27 cellular contexts compared by ENCODE assay signal in genomic region chr7:69198250-69198649, GRCh38.
"Had no signal": no experiment of that assay in that cellular context is flagged by ENCODE, and none has a peak within 500 bp of the region (broad histone marks: within the 10 kb centered on the region; RNA-seq: fewer than 3 reads in every experiment).

No MANE protein-coding gene starts in this region.

- H3K27ac ChIP-seq: ascending aorta, VCaP had no signal

- H3K36me3 ChIP-seq: ascending aorta had no signal

- H3K9me3 ChIP-seq: ascending aorta had no signal

- DNase-seq: activated B cell treated with CpG ODN at 0.5 μM for 24 hours; activated CD4-positive, alpha-beta memory T cell treated with anti-CD3 and anti-CD28 coated beads for 36 hours; activated CD4-positive, alpha-beta T cell treated with anti-CD3 and anti-CD28 coated beads for 4 hours; activated CD4-positive, alpha-beta T cell treated with anti-CD3 and anti-CD28 coated beads, Interleukin-2, amount 10 ng/mL, durations not matched to agents 24 days and 14 days; activated CD4-positive, alpha-beta T cell treated with anti-CD3 and anti-CD28 coated beads, Interleukin-2, amount 50 U/mL, for 1 hour; activated CD4-positive, alpha-beta T cell treated with anti-CD3 and anti-CD28 coated beads, Interleukin-2, amount 50 U/mL, for 4 hours; activated CD4-positive, CD25-positive, alpha-beta regulatory T cell treated with anti-CD3 and anti-CD28 coated beads, Interleukin-2, amount 50 U/mL, for 72 hours; activated CD8-positive, alpha-beta memory T cell treated with anti-CD3 and anti-CD28 coated beads, Interleukin-2, amount 50 U/mL, for 4 hours; activated effector memory CD4-positive, alpha-beta T cell treated with Interleukin-2 at 50 U/mL for 16 hours; activated gamma-delta T cell; activated naive CD4-positive, alpha-beta T cell treated with anti-CD3 and anti-CD28 coated beads, Interleukin-2, amount 10 ng/mL, durations not matched to agents 7 days and 5 days; activated naive CD4-positive, alpha-beta T cell treated with Interleukin-2 at 50 U/mL for 16 hours; activated naive CD8-positive, alpha-beta T cell treated with anti-CD3 and anti-CD28 coated beads, Interleukin-2, amount 10 ng/mL, durations not matched to agents 7 days and 5 days; activated naive CD8-positive, alpha-beta T cell treated with anti-CD3 and anti-CD28 coated beads, Interleukin-2, amount 50 U/mL, for 24 hours; activated T-cell treated with anti-CD3 and anti-CD28 coated beads for 4 hours; activated T-cell treated with anti-CD3 and anti-CD28 coated beads, Interleukin-2, amount 50 U/mL, for 1 hour; activated T-cell treated with anti-CD3 and anti-CD28 coated beads, Interleukin-2, amount 50 U/mL, for 48 hours; amygdala; anterior cingulate cortex; central memory CD4-positive, alpha-beta T cell; T-helper 2 cell; T-helper 9 cell had no signal

- H3K4me1 ChIP-seq: ascending aorta had no signal

- H3K27me3 ChIP-seq: ascending aorta had no signal

- FAIRE-seq: colon, TTC549 had no signal

- H3K4me3 ChIP-seq: ascending aorta had no signal

- ATAC-seq: activated CD8-positive, alpha-beta T cell treated with anti-CD3 and anti-CD28 coated beads for 36 hours; activated naive CD8-positive, alpha-beta T cell treated with anti-CD3 and anti-CD28 coated beads, Interleukin-2, amount 50 U/mL, for 24 hours had no signal
